Comparison of ENCODE assay signal across 8 cellular contexts in the genomic region with DNA sequence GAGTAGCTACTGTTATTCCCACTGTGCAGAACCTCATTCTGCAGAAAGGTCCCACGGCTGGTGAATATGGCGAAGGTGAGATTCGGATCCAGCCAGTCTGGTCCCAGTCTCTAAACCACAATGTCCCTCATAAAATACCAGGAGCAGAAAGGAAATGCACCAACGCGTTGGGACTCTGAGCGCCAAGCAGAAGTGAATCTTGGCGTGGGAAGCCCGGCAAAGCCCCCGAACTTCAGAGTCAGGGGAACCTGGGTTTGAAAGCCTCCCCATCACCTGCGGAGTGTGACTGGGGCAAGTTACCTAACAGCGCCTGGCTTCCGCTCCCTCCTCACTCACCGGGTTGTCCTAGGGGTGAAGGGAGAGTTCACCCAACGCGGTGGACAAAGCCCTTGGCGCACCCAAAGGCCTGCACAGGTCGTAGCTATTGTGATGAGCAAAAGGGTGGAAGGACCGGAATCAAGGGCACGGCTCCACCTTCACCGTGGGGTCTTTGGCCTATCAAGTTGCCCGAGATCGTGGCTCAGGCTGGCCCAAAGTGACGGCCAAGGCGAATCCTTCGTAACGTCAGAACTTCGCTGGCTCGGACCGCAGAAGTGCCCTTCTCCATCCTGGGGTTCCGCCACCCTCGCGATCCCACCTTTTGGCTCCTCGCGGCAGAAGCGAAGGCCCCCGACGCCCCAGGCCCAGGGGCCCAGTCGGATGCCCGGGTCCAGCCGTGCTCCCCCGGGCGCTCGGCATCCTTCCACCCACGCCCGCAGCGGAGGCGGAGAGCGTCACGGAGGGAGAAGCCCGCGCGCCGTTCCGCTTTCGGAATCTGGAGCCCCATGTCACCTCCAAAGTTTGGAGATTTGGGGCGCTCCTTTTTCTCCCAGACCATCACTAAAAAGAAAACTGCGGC. TPM values are rescaled to one million over a fixed set of nuclear protein-coding genes. Genes with fewer than 3 reads are reported as not detected.
A peak's percentile ranks its signal among the peaks of the same experiment; 100 is the strongest.
DNase-seq lines count a peak whose midpoint lies in the region; ATAC-seq and TF ChIP-seq lines count a peak whose summit lies in the region.

No MANE protein-coding gene starts in this region.

- H3K4me3 ChIP-seq in fibroblast of mammary gland (ENCODE audit: control insufficient read depth, low read depth, low read length): peak overlapping the region; percentile 80

- H3K4me3 Mint-ChIP-seq in activated CD8-positive, alpha-beta memory T cell treated with anti-CD3 and anti-CD28 coated beads, Interleukin-2, amount 10 ng/mL, durations not matched to agents 7 days and 5 days: peak overlapping the region; percentile 89
- peak overlapping the region; percentile 62 for H3K4me3 Mint-ChIP-seq in progenitor cell of endocrine pancreas (ENCODE audit: low read depth)

- DNase-seq in ELR (ENCODE audit: low read depth) (peak; percentile 52), fibroblast of mammary gland (ENCODE audit: low read depth) (peak; percentile 12), progenitor cell of endocrine pancreas (ENCODE audit: low spot score, unreplicated experiment) (no peak), SW480 (ENCODE audit: low spot score) (no peak)
- peak; percentile 68 for DNase-seq in activated CD8-positive, alpha-beta memory T cell treated with anti-CD3 and anti-CD28 coated beads, Interleukin-2, amount 10 ng/mL, durations not matched to agents 7 days and 5 days

- peak overlapping the region; percentile 85 for H3K27ac Mint-ChIP-seq in activated CD8-positive, alpha-beta memory T cell treated with anti-CD3 and anti-CD28 coated beads, Interleukin-2, amount 10 ng/mL, durations not matched to agents 7 days and 5 days
- no peak overlapping the region for H3K27ac Mint-ChIP-seq in progenitor cell of endocrine pancreas

- peaks cover 10% of the 10 kb centered on the region for H3K27me3 Mint-ChIP-seq in activated CD8-positive, alpha-beta memory T cell treated with anti-CD3 and anti-CD28 coated beads, Interleukin-2, amount 10 ng/mL, durations not matched to agents 7 days and 5 days
- H3K27me3 Mint-ChIP-seq in progenitor cell of endocrine pancreas: peaks cover 82% of the 10 kb centered on the region

- CTCF ChIA-PET in activated CD8-positive, alpha-beta memory T cell treated with anti-CD3 and anti-CD28 coated beads, Interleukin-2, amount 10 ng/mL, durations not matched to agents 7 days and 5 days (lab: Charles Lee): interaction anchor here (1.0 to 9.1 kb wide), 20 partner anchors 9 to 437 kb away, joined by 3 to 79 read pairs (median 6); a partner anchor contains a TSS

- peaks cover 59% of the 10 kb centered on the region for H3K4me1 Mint-ChIP-seq in activated CD8-positive, alpha-beta memory T cell treated with anti-CD3 and anti-CD28 coated beads, Interleukin-2, amount 10 ng/mL, durations not matched to agents 7 days and 5 days
- peaks cover 6% of the 10 kb centered on the region for H3K4me1 Mint-ChIP-seq in progenitor cell of endocrine pancreas (ENCODE audit: low read depth)

- ATAC-seq in HG03342 (IDR thresholded peaks at IDR 0.05; ENCODE audit: unreplicated experiment): peak; percentile 12
- peak; percentile 20 for ATAC-seq in activated CD8-positive, alpha-beta memory T cell treated with anti-CD3 and anti-CD28 coated beads, Interleukin-2, amount 10 ng/mL, durations not matched to agents 7 days and 5 days
- ATAC-seq in GM18909 (IDR thresholded peaks at IDR 0.05; ENCODE audit: poor library complexity, unreplicated experiment): no peak
- no peak for ATAC-seq in GM19452 (IDR thresholded peaks at IDR 0.05; ENCODE audit: unreplicated experiment)

- TF ChIP-seq CTCF in fibroblast of mammary gland (conservative IDR thresholded peaks at IDR 0.05; ENCODE audit: control insufficient read depth, insufficient read depth, low read depth, low read length) (no peak), progenitor cell of endocrine pancreas (IDR thresholded peaks at IDR 0.05; ENCODE audit: unreplicated experiment) (no peak)

- H3K9me3 Mint-ChIP-seq in activated CD8-positive, alpha-beta memory T cell treated with anti-CD3 and anti-CD28 coated beads, Interleukin-2, amount 10 ng/mL, durations not matched to agents 7 days and 5 days (ENCODE audit: low read depth): no peaks in the 10 kb centered on the region
- H3K9me3 Mint-ChIP-seq in progenitor cell of endocrine pancreas (ENCODE audit: low read depth): no peaks in the 10 kb centered on the region

- peaks cover 4% of the 10 kb centered on the region for H3K36me3 Mint-ChIP-seq in activated CD8-positive, alpha-beta memory T cell treated with anti-CD3 and anti-CD28 coated beads, Interleukin-2, amount 10 ng/mL, durations not matched to agents 7 days and 5 days
- no peaks in the 10 kb centered on the region for H3K36me3 Mint-ChIP-seq in progenitor cell of endocrine pancreas (ENCODE audit: insufficient read depth)

RNA-seq across cellular contexts. Expression of a gene that starts 0.8 kb away (rescaled TPM):
- 100 to 1,000 TPM; 103 to 113 TPM for total RNA-seq in activated CD8-positive, alpha-beta memory T cell treated with anti-CD3 and anti-CD28 coated beads, Interleukin-2, amount 10 ng/mL, durations not matched to agents 7 days and 5 days
- total RNA-seq in progenitor cell of endocrine pancreas: 0.96 and 2.0 TPM in 2 replicates

RNA-seq across cellular contexts. Expression of a gene that starts 55.1 kb away (rescaled TPM):
- 100 to 1,000 TPM; 181 to 191 TPM for total RNA-seq in activated CD8-positive, alpha-beta memory T cell treated with anti-CD3 and anti-CD28 coated beads, Interleukin-2, amount 10 ng/mL, durations not matched to agents 7 days and 5 days
- 177 and 189 TPM in 2 replicates for total RNA-seq in progenitor cell of endocrine pancreas

Comparison
In these comparisons a context has a peak if more than half of its experiments do, and no peak if none do; other contexts are left out.
1. DNase-seq: peak in ELR (single experiment), activated CD8-positive, alpha-beta memory T cell treated with anti-CD3 and anti-CD28 coated beads, Interleukin-2, amount 10 ng/mL, durations not matched to agents 7 days and 5 days (single experiment) and fibroblast of mammary gland (single experiment); none in progenitor cell of endocrine pancreas (single experiment) and SW480 (single experiment).
2. ATAC-seq: peak in HG03342 (single experiment) and activated CD8-positive, alpha-beta memory T cell treated with anti-CD3 and anti-CD28 coated beads, Interleukin-2, amount 10 ng/mL, durations not matched to agents 7 days and 5 days (single experiment); none in GM18909 (single experiment) and GM19452 (single experiment).
3. RNA of a gene that starts 0.8 kb away (total RNA-seq): 103 to 113 TPM in activated CD8-positive, alpha-beta memory T cell treated with anti-CD3 and anti-CD28 coated beads, Interleukin-2, amount 10 ng/mL, durations not matched to agents 7 days and 5 days; 0.96 to 2.0 TPM in progenitor cell of endocrine pancreas; every median in the first group is over 10 times any median in the second.